ENCODE assay signal across 9 cellular contexts in the genomic region with DNA sequence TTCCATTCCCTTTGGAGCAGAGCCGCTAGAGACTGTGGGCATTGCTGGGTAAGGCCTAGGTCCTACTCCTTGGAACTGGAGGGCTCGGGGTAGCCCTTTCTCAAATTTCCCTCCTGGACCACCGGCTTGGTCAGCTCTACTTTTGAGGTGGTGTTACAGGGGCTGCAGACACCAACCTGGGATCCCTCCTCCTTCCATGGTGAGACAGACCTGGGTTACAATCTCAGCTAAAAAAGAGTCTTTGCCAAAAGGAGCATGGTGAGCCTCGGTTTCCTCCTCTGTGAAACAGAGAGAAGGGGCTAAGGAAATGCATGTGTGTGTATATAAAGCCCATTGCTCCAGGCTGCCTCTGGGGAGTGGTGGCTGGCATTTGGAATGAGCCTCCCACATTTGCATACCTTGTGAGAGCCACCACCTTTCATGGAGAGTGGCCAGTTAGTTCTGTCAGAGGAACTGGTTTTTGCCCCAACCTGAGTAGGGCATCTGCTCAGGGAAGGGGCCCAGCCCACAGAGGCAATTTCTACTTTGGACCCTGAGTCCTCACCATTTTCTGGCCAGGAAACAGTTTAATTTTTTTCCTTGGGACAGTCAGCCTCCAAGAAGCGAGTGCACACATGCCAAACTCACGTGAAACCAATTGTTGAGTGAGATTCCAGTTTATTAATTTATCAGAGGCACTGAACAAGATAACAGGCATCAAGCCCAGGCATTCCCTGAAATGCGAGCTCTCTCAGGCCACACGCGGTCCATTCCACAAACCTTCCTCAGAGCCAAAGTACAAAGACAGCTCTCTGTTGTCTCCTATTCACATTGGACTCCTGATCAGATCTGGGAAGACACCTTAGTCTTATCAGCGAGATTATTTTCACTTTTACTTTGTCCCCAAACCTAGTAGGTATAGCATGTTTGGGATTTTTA. TPM values are rescaled to one million over a fixed set of nuclear protein-coding genes. Genes with fewer than 3 reads are reported as not detected.
DNase-seq lines count a peak whose midpoint lies in the region; ATAC-seq and TF ChIP-seq lines count a peak whose summit lies in the region.
"Had no signal": no experiment of that assay in that cellular context is flagged by ENCODE, and none has a peak within 500 bp of the region (broad histone marks: within the 10 kb centered on the region; RNA-seq: fewer than 3 reads in every experiment).

No MANE protein-coding gene starts in this region.

- no peak for DNase-seq in cardiac muscle cell (ENCODE audit: low read depth in 1 of 2, low spot score in 1 of 2)
- DNase-seq in Right ventricle myocardium inferior (ENCODE audit: missing footprints): no peak
- no peak for DNase-seq in astrocyte of the cerebellum (ENCODE audit: low read depth)
- DNase-seq in lower lobe of right lung: no peak
- DNase-seq in uterus: no peak
- DNase-seq in stimulated activated CD4-positive, alpha-beta T cell treated with anti-CD3 and anti-CD28 coated beads, Interleukin-2, amount 100 ng/mL, for 48 hours: no peak

- H3K27me3 ChIP-seq in cardiac muscle cell: no peaks in the 10 kb centered on the region
- H3K27me3 ChIP-seq in lower lobe of right lung (ENCODE audit: low read depth): no peaks in the 10 kb centered on the region
- H3K27me3 ChIP-seq in uterus: no peaks in the 10 kb centered on the region
- H3K27me3 ChIP-seq: SJSA1 had no signal

- H3K4me3 ChIP-seq in cardiac muscle cell: peak overlapping the region; percentile 77
- H3K4me3 ChIP-seq in astrocyte of the cerebellum (ENCODE audit: low read depth, low read length): peak overlapping the region; percentile 72
- peak overlapping the region; percentile 96 for H3K4me3 ChIP-seq in lower lobe of right lung
- H3K4me3 ChIP-seq in uterus: no peak overlapping the region

- no peak for ATAC-seq in Right ventricle myocardium inferior
- no peak for ATAC-seq in lower lobe of right lung
- ATAC-seq in HG02642 (IDR thresholded peaks at IDR 0.05; ENCODE audit: poor library complexity, unreplicated experiment): no peak
- no peak for ATAC-seq in HG02870 (IDR thresholded peaks at IDR 0.05; ENCODE audit: unreplicated experiment)

- no peaks in the 10 kb centered on the region for H3K36me3 ChIP-seq in cardiac muscle cell
- no peaks in the 10 kb centered on the region for H3K36me3 ChIP-seq in lower lobe of right lung
- H3K36me3 ChIP-seq in uterus: no peaks in the 10 kb centered on the region
- H3K36me3 ChIP-seq: SJSA1 had no signal

- H3K27ac ChIP-seq in cardiac muscle cell (peak overlapping the region; percentile 73), lower lobe of right lung (peak overlapping the region; percentile 81), uterus (peak overlapping the region; percentile 90 to 94)
- H3K27ac ChIP-seq: SJSA1 had no signal

- H3K4me1 ChIP-seq in cardiac muscle cell (ENCODE audit: low read depth): peaks cover 37% of the 10 kb centered on the region
- peaks cover 44% of the 10 kb centered on the region for H3K4me1 ChIP-seq in lower lobe of right lung
- H3K4me1 ChIP-seq in uterus: peaks cover 0 to 17% of the 10 kb centered on the region in 2 donors

- in situ Hi-C loops in astrocyte of the cerebellum (cut with HindIII; ENCODE audit: low sequenced_read_pairs): no loop called here

- TF ChIP-seq POLR2A in uterus (IDR thresholded peaks at IDR 0.05): no peak

- intact Hi-C loops in Right ventricle myocardium inferior (cut with DNase I) (no loop called here), lower lobe of right lung (cut with DNase I) (no loop called here), uterus (cut with DNase I; ENCODE audit: low total_unique reads) (no loop called here)

- no peaks in the 10 kb centered on the region for H3K9me3 ChIP-seq in cardiac muscle cell (ENCODE audit: low read depth)
- H3K9me3 ChIP-seq in lower lobe of right lung: no peaks in the 10 kb centered on the region
- no peaks in the 10 kb centered on the region for H3K9me3 ChIP-seq in uterus
- H3K9me3 ChIP-seq: SJSA1 had no signal

- TF ChIP-seq CTCF in cardiac muscle cell (IDR thresholded peaks at IDR 0.05; ENCODE audit: low read depth, low read length) (no peak), astrocyte of the cerebellum (IDR thresholded peaks at IDR 0.05; ENCODE audit: low read depth, low read length, missing control alignments) (no peak), lower lobe of right lung (IDR thresholded peaks at IDR 0.05) (no peak), uterus (IDR thresholded peaks at IDR 0.05) (no peak)

RNA-seq across cellular contexts. Expression of a gene that starts 0.9 kb away (rescaled TPM):
- total RNA-seq in cardiac muscle cell: 4.9 and 6.0 TPM in 2 replicates
- polyA plus RNA-seq in cardiac muscle cell: 12.1 and 13.2 TPM in 2 replicates
- total RNA-seq in Right ventricle myocardium inferior: 1.5 TPM
- 24.2 TPM for total RNA-seq in lower lobe of right lung
- 10 to 100 TPM in 2 of 4 donors, 1 to 10 TPM in 2; 4.6 to 30.9 (median 17.4) TPM for total RNA-seq in uterus

RNA-seq across cellular contexts. Expression of a gene that starts 40.8 kb away (rescaled TPM):
- total RNA-seq in cardiac muscle cell: 20.8 and 26.5 TPM in 2 replicates
- polyA plus RNA-seq in cardiac muscle cell: 27.9 and 29.7 TPM in 2 replicates
- total RNA-seq in Right ventricle myocardium inferior: 0.89 TPM
- total RNA-seq in lower lobe of right lung: 10.7 TPM
- total RNA-seq in uterus: 10 to 100 TPM in 1 of 4 donors, 1 to 10 TPM in 2, not detected in 1; 3.1 to 10.6 (median 7.0) TPM

RNA-seq across cellular contexts. Expression of a gene that starts 53.1 kb away (rescaled TPM):
- total RNA-seq in cardiac muscle cell (81.6 and 83.3 TPM in 2 replicates), Right ventricle myocardium inferior (39.1 TPM), lower lobe of right lung (17.3 TPM), uterus (10 to 100 TPM in 2 of 4 donors, 1 to 10 TPM in 2; 2.3 to 45.8 (median 18.5) TPM)
- polyA plus RNA-seq in cardiac muscle cell: 97.4 and 97.6 TPM in 2 replicates

RNA-seq across cellular contexts. Expression of a gene that starts 57.4 kb away (rescaled TPM):
- total RNA-seq in cardiac muscle cell (87.5 and 171 TPM in 2 replicates), Right ventricle myocardium inferior (84.5 TPM), lower lobe of right lung (205 TPM), uterus (100 to 1,000 TPM in 1 of 4 donors, 10 to 100 TPM in 3; 49.6 to 183 (median 65.4) TPM)
- polyA plus RNA-seq in cardiac muscle cell: 263 and 316 TPM in 2 replicates

Comparison
In these comparisons a context has a peak if more than half of its experiments do, and no peak if none do; other contexts are left out.
1. H3K4me3 ChIP-seq: peak in cardiac muscle cell (single experiment), astrocyte of the cerebellum (single experiment) and lower lobe of right lung (single experiment); none in uterus (0 of 2).
2. Peak in every context shown above with its lines, with median percentiles within 50 percentile points of each other: H3K27ac ChIP-seq.